Comparison of ENCODE assay signal across 8 cellular contexts in the genomic region with DNA sequence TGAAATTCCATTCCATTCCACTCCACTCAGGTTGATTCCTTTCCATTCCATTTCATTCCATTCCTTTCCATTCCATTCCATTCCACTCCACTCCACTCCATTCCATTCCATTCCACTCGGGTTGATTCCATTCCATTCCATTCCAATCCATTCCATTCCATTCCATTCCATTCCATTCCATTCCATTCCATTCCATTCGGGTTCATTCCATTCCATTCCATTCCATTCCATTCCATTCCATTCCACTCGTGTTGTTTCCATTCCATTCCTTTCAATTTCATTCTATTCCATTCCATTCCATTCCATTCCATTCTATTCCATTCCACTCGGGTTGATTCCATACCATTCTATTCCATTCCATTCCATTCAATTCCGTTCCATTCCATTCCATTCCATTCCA.
DNase-seq lines count a peak whose midpoint lies in the region; ATAC-seq, FAIRE-seq and TF ChIP-seq lines count a peak whose summit lies in the region.
"Not testable (repeated sequence)": the region's sequence is repeated elsewhere in the genome, so short reads cannot be mapped to it uniquely, and the experiment has no call there.

No MANE protein-coding gene starts in this region.

- not testable (repeated sequence) for H3K9ac ChIP-seq in HUES48 (ENCODE audit: low read depth, low read length); K562 (ENCODE audit: insufficient read depth in 1 of 2, low read depth in 2 of 2, low read length in 2 of 2)

- H3K36me3 ChIP-seq in HUES48 (ENCODE audit: control insufficient read depth, insufficient read depth, low read length); K562 (ENCODE audit: control insufficient read depth, insufficient read depth, low read length); lower lobe of right lung; upper lobe of left lung: not testable (repeated sequence)

- not testable (repeated sequence) for FAIRE-seq in K562 (lab: Jason Lieb, UNC)

- TF ChIP-seq POLR2A in K562 (conservative IDR thresholded peaks at IDR 0.05); upper lobe of left lung (IDR thresholded peaks at IDR 0.05): not testable (repeated sequence)

- not testable (repeated sequence) for BruUV-seq in K562 (replicated peaks; lab: Mats Ljungman, UMichigan)

- WGBS in K562 (ENCODE audit: insufficient coverage, low coverage, missing lambda C conversion rate) = under 1% methylated on average over 5 of the region's 5 CpGs
- WGBS in upper lobe of left lung, 2 donors = 68 to 77% methylated on average over 5 of the region's 5 CpGs

- in situ Hi-C loops in K562 (cut with MboI) = not testable (repeated sequence)

- not testable (repeated sequence) for H3K9me1 ChIP-seq in K562 (ENCODE audit: control insufficient read depth, insufficient read depth, low read length)

- TF ChIP-seq EP300 in K562 (IDR thresholded peaks at IDR 0.05; ENCODE audit: low read length); upper lobe of left lung (IDR thresholded peaks at IDR 0.05): not testable (repeated sequence)

- DNase-seq in K562 (ENCODE audit: extremely low read depth in 1 of 4, low spot score in 3 of 4); lower lobe of right lung; upper lobe of left lung: not testable (repeated sequence)

- TF ChIP-seq CTCF in K562 (IDR thresholded peaks at IDR 0.05 in 2 of 3, conservative IDR thresholded peaks at IDR 0.05 in 1 of 3; ENCODE audit: insufficient read depth in 2 of 3, low read depth in 1 of 3, low read length in 3 of 3); lower lobe of right lung (IDR thresholded peaks at IDR 0.05); upper lobe of left lung (IDR thresholded peaks at IDR 0.05): not testable (repeated sequence)

- POLR2A ChIA-PET in K562 (lab: Yijun Ruan, JAX) = not testable (repeated sequence)

- H3K79me2 ChIP-seq in K562 (ENCODE audit: control insufficient read depth, insufficient read depth, low read length) = not testable (repeated sequence)

- CTCF ChIA-PET in K562 (lab: Yijun Ruan, JAX; ENCODE audit: low intra/inter-chr PET ratio) = not testable (repeated sequence)

- not testable (repeated sequence) for TF ChIP-seq RAD21 in K562 (CRISPR knock-in tag; conservative IDR thresholded peaks at IDR 0.05 in 1 of 2, IDR thresholded peaks at IDR 0.05 in 1 of 2)

- H2AFZ ChIP-seq in K562 (ENCODE audit: low read depth, low read length) = not testable (repeated sequence)

- not testable (repeated sequence) for H3K4me1 ChIP-seq in HUES48 (ENCODE audit: control insufficient read depth, insufficient read depth, low read length); K562 (replicated peaks in 1 of 2; ENCODE audit: control insufficient read depth in 2 of 2, insufficient read depth in 2 of 2, low read length in 2 of 2); lower lobe of right lung; upper lobe of left lung

- H3K4me3 ChIP-seq in HUES48 (ENCODE audit: low read depth, low read length) = peak overlapping the region; percentile 6; the same call in 1 of the 2 replicates
- H3K4me3 ChIP-seq in K562, lower lobe of right lung, upper lobe of left lung: not testable (repeated sequence)

- not testable (repeated sequence) for H4K20me1 ChIP-seq in K562 (replicated peaks; ENCODE audit: control insufficient read depth, insufficient read depth, low read length)

- H3K4me2 ChIP-seq in K562 (ENCODE audit: insufficient read depth, low read length) = not testable (repeated sequence)

- peaks cover 87% of the 10 kb centered on the region for H3K9me3 ChIP-seq in HUES48 (ENCODE audit: control insufficient read depth, insufficient read depth, low read length)
- not testable (repeated sequence) for H3K9me3 ChIP-seq in K562 (replicated peaks; ENCODE audit: control insufficient read depth, insufficient read depth, low read depth, low read length)
- H3K9me3 ChIP-seq in lower lobe of right lung = peaks cover 51% of the 10 kb centered on the region
- H3K9me3 ChIP-seq in upper lobe of left lung = peaks cover 8 to 67% (median 38%) of the 10 kb centered on the region in 4 donors

- not testable (repeated sequence) for H3K27ac ChIP-seq in HUES48 (ENCODE audit: low read depth, low read length); K562 (ENCODE audit: extremely low read depth, low read depth, low read length); lower lobe of right lung; upper lobe of left lung

- ATAC-seq in GM18867 (IDR thresholded peaks at IDR 0.05; ENCODE audit: unreplicated experiment) = peak; percentile 49
- peak; percentile 45 for ATAC-seq in GM21381 (IDR thresholded peaks at IDR 0.05; ENCODE audit: unreplicated experiment)
- ATAC-seq in HG02678 (IDR thresholded peaks at IDR 0.05; ENCODE audit: unreplicated experiment) = peak; percentile 50
- ATAC-seq in HG03108 (IDR thresholded peaks at IDR 0.05; ENCODE audit: unreplicated experiment) = peak; percentile 32
- ATAC-seq in K562 = peak; percentile 79
- ATAC-seq in lower lobe of right lung = peak; percentile 78 to 80
- ATAC-seq in upper lobe of left lung (ENCODE audit: low FRiP score in 2 of 2) = peak; percentile 81 to 91

- intact Hi-C loops in K562 (cut with micrococcal nuclease); lower lobe of right lung (cut with DNase I): not testable (repeated sequence)

- not testable (repeated sequence) for H3K27me3 ChIP-seq in HUES48 (ENCODE audit: control insufficient read depth, insufficient read depth, low read length); K562 (ENCODE audit: control insufficient read depth in 2 of 2, insufficient read depth in 2 of 2, low read length in 2 of 2); lower lobe of right lung (ENCODE audit: low read depth); upper lobe of left lung

Comparison
In these comparisons a context has a peak if more than half of its experiments do, and no peak if none do; other contexts are left out.
1. ATAC-seq: peak in every context shown above with its lines; median percentile 86 in upper lobe of left lung; 79 in K562; 79 in lower lobe of right lung; 50 in HG02678; 49 in GM18867; 45 in GM21381; 32 in HG03108.